ENCODE assay signal across 8 cellular contexts in genomic region chr16:11949527-11949926, GRCh38. TPM values are rescaled to one million over a fixed set of nuclear protein-coding genes. Genes with fewer than 3 reads are reported as not detected.
DNase-seq lines count a peak whose midpoint lies in the region; ATAC-seq and TF ChIP-seq lines count a peak whose summit lies in the region.

No MANE protein-coding gene starts in this region.

- no peaks in the 10 kb centered on the region for H3K27me3 ChIP-seq in lung (ENCODE audit: control insufficient read depth, insufficient read depth)

- H3K27ac ChIP-seq in OCI-LY7 (ENCODE audit: low read depth, low read length, poor library complexity, severe bottlenecking) (no peak overlapping the region), lung (ENCODE audit: low read depth in 1 of 2, low read length in 1 of 2) (no peak overlapping the region)

- no peak overlapping the region for H2AFZ ChIP-seq in OCI-LY7 (ENCODE audit: low read length)

- 15 to 26% methylated on average over 4 of the region's 4 CpGs for WGBS in lung, 2 donors

- H3K36me3 ChIP-seq in OCI-LY7 (ENCODE audit: insufficient read depth, low read length) (no peaks in the 10 kb centered on the region), lung (ENCODE audit: control insufficient read depth in 2 of 2, insufficient read depth in 2 of 2, low read length in 2 of 2) (no peaks in the 10 kb centered on the region)

- no peak overlapping the region for H3K4me2 ChIP-seq in OCI-LY7 (ENCODE audit: low read length)

- H3K4me3 ChIP-seq in GM12875 (ENCODE audit: low read depth, low read length), result no peak overlapping the region
- H3K4me3 ChIP-seq in OCI-LY7 (ENCODE audit: low read depth, low read length, poor library complexity, severe bottlenecking), result no peak overlapping the region
- H3K4me3 ChIP-seq in lung, result no peak overlapping the region

- intact Hi-C loops in OCI-LY7 (cut with micrococcal nuclease; ENCODE audit: unreplicated experiment), result loop anchor here (1.0 kb wide), 1 partner anchor 118 kb away; no protein-coding TSS in a partner anchor

- peak; percentile 87 for ATAC-seq in lung (ENCODE audit: insufficient read depth, low FRiP score)

- DNase-seq in AG20443 (ENCODE audit: low spot score), result peak; percentile 74
- peak; percentile 43 for DNase-seq in HuH-7.5 (ENCODE audit: low spot score)
- peak; percentile 87 for DNase-seq in OCI-LY7 (ENCODE audit: low spot score)
- peak; percentile 43 for DNase-seq in dedifferentiated amniotic fluid mesenchymal stem cell (ENCODE audit: extremely low spot score)
- DNase-seq in lung (ENCODE audit: low spot score), result peak; percentile 54
- DNase-seq in central memory CD4-positive, alpha-beta T cell, result no peak
- no peak for DNase-seq in NCI-H187 (lab: John Stamatoyannopoulos, UW)

- BruUV-seq in OCI-LY7 (replicated peaks; lab: Mats Ljungman, UMichigan), result no TSS peak

- no peaks in the 10 kb centered on the region for H3K79me2 ChIP-seq in OCI-LY7 (ENCODE audit: insufficient read depth, low read depth, low read length)

- H3K9me3 ChIP-seq in OCI-LY7 (ENCODE audit: low read length) (no peaks in the 10 kb centered on the region), lung (ENCODE audit: control insufficient read depth in 2 of 2, insufficient read depth in 1 of 2, low read length in 1 of 2) (no peaks in the 10 kb centered on the region)

- H3K9me2 ChIP-seq in OCI-LY7 (ENCODE audit: insufficient read depth, low read length), result no peaks in the 10 kb centered on the region

- CTCF ChIA-PET in OCI-LY7 (lab: Charles Lee; ENCODE audit: unreplicated experiment), result interaction anchor here (0.6 to 0.9 kb wide), 2 partner anchors 118 to 668 kb away, joined by 3 to 7 read pairs; no protein-coding TSS in a partner anchor

- no peaks in the 10 kb centered on the region for H4K20me1 ChIP-seq in OCI-LY7 (ENCODE audit: insufficient read depth, low read length)

- H3K4me1 ChIP-seq in OCI-LY7 (ENCODE audit: insufficient read depth, low read length, poor library complexity, severe bottlenecking) (peaks cover 18% of the 10 kb centered on the region), lung (ENCODE audit: control insufficient read depth in 2 of 2, insufficient read depth in 2 of 2, low read length in 2 of 2) (peaks cover 0 to 1% of the 10 kb centered on the region in 2 donors)

- POLR2A ChIA-PET in OCI-LY7 (lab: Charles Lee), result interaction anchor here (0.6 to 0.7 kb wide), 3 partner anchors 9 to 128 kb away, joined by 3 read pairs; no protein-coding TSS in a partner anchor

- TF ChIP-seq CTCF in GM12875 (IDR thresholded peaks at IDR 0.05; ENCODE audit: borderline replicate concordance, insufficient read depth, low read depth, low read length) (peak; percentile 65), OCI-LY7 (conservative IDR thresholded peaks at IDR 0.05; ENCODE audit: low read length) (peak; percentile 88), lung (IDR thresholded peaks at IDR 0.05; ENCODE audit: control extremely low read depth, extremely low read depth) (peak; percentile 26)

RNA-seq across cellular contexts. Expression of gene NPIPB2, which starts 7.7 kb away (rescaled TPM):
- total RNA-seq in OCI-LY7 (2014; rRNA removed; shearing (Covaris generic)), result 5.7 and 7.5 TPM in 2 replicates
- total RNA-seq in OCI-LY7 (2022), result 30.3 and 35.9 TPM in 2 replicates
- 10 to 100 TPM in 1 of 2 donors, 1 to 10 TPM in 1; 8.4 to 10.1 TPM for total RNA-seq in lung
- 1 to 10 TPM; 5.5 to 6.6 TPM for polyA plus RNA-seq in lung

RNA-seq across cellular contexts. Expression of gene TNFRSF17, which starts 15.5 kb away (rescaled TPM):
- total RNA-seq in OCI-LY7 (2014; rRNA removed; shearing (Covaris generic)), result 53.4 and 58.2 TPM in 2 replicates
- total RNA-seq in OCI-LY7 (2022) (33.6 and 38.8 TPM in 2 replicates), lung (1 to 10 TPM; 1.5 to 3.2 TPM)
- polyA plus RNA-seq in lung, result 1 to 10 TPM in 1 of 2 donors, under 1 TPM in 1; 0.30 to 1.3 TPM

RNA-seq across cellular contexts. Expression of gene SNX29, which starts 27.0 kb away (rescaled TPM):
- total RNA-seq in OCI-LY7 (2014; rRNA removed; shearing (Covaris generic)), result 23.6 and 27.0 TPM in 2 replicates
- total RNA-seq in OCI-LY7 (2022) (37.3 and 40.8 TPM in 2 replicates), lung (10 to 100 TPM; 25.5 to 45.9 TPM)
- polyA plus RNA-seq in lung, result 1 to 10 TPM; 4.8 to 6.6 TPM

RNA-seq across cellular contexts. Expression of gene GSPT1, which starts 33.8 kb away (rescaled TPM):
- total RNA-seq in OCI-LY7 (2014; rRNA removed; shearing (Covaris generic)), result 54.3 and 67.2 TPM in 2 replicates
- 144 and 146 TPM in 2 replicates for total RNA-seq in OCI-LY7 (2022)
- 100 to 1,000 TPM; 106 to 116 TPM for total RNA-seq in lung
- 10 to 100 TPM; 27.2 to 61.7 TPM for polyA plus RNA-seq in lung

Comparison
In these comparisons a context has a peak if more than half of its experiments do, and no peak if none do; other contexts are left out.
1. DNase-seq: peak in AG20443 (single experiment), HuH-7.5 (single experiment), OCI-LY7 (single experiment), dedifferentiated amniotic fluid mesenchymal stem cell (single experiment) and lung (single experiment); none in central memory CD4-positive, alpha-beta T cell (single experiment) and NCI-H187 (0 of 2).
2. CTCF ChIP-seq: peak in every context shown above with its lines; median percentile 88 in OCI-LY7; 65 in GM12875; 26 in lung.
3. RNA of gene TNFRSF17, which starts 15.5 kb away (total RNA-seq): 33.6 to 58.2 TPM in OCI-LY7; 1.5 to 3.2 TPM in lung; every median in the first group is over 4 times any median in the second.